ENCODE assay signal across 8 cellular contexts in genomic region chr19:41310031-41310831, GRCh38. TPM values are rescaled to one million over a fixed set of nuclear protein-coding genes. Genes with fewer than 3 reads are reported as not detected.
DNase-seq lines count a peak whose midpoint lies in the region; ATAC-seq, FAIRE-seq and TF ChIP-seq lines count a peak whose summit lies in the region.

TSS of gene CCDC97 (plus strand) at chr19:41310172. CDS start at chr19:41310311, 139 bp downstream.

- no peaks in the 10 kb centered on the region for H3K9me3 ChIP-seq in A549

- peak; percentile 95 for FAIRE-seq in A549 (lab: Jason Lieb, UNC)

- H3K4me1 ChIP-seq in A549: peaks cover 24% of the 10 kb centered on the region

- TF ChIP-seq CTCF in A549 (IDR thresholded peaks at IDR 0.05) (no peak), cardiac fibroblast (IDR thresholded peaks at IDR 0.05; ENCODE audit: low read depth, low read length) (no peak)

- TF ChIP-seq EP300 in A549 (IDR thresholded peaks at IDR 0.05): peak in 1 of 2 experiments; percentile 58; a peak in 1 of 5 replicates

- peak within 1 kb of the TSS; percentile 91 to 92 for H3K27ac ChIP-seq in A549

- DNase-seq in A549 (ENCODE audit: low read depth in 1 of 2, low spot score in 1 of 2) (peak; percentile 94 to 99), NCI-H2227 treated with DMSO at 0.1 percent for 48 hours (lab: John Stamatoyannopoulos, UW) (peak; percentile 99), cardiac fibroblast (ENCODE audit: low read depth in 2 of 2) (peak; percentile 92), iris pigment epithelial cell (ENCODE audit: low read depth) (peak; percentile 83)
- peak; percentile 71 to 76 (median 74) for DNase-seq in activated CD4-positive, CD25-positive, alpha-beta regulatory T cell (lab: John Stamatoyannopoulos, UW)
- DNase-seq in stimulated activated CD4-positive, alpha-beta T cell treated with anti-CD3 and anti-CD28 coated beads, Interleukin-12 subunit alpha, Interleukin-12 subunit beta, amount 100 ng/mL, for 48 hours (ENCODE audit: low read depth in 2 of 3, low spot score in 1 of 3): peak; percentile 79 to 85 (median 85)

- POLR2A ChIA-PET in A549 (lab: Yijun Ruan, JAX): interaction anchor here (0.6 to 1.8 kb wide), 12 partner anchors 9 to 1074 kb away, joined by 3 to 11 read pairs (median 5); partner anchors contain the start of genes AXL, HNRNPUL1 and TGFB1

- peak; percentile 19 to 50 for TF ChIP-seq RAD21 in A549 (conservative IDR thresholded peaks at IDR 0.05 in 1 of 2, IDR thresholded peaks at IDR 0.05 in 1 of 2)

- no peak; the same call in none of the 2 replicates for TF ChIP-seq POLR2A in A549 (IDR thresholded peaks at IDR 0.05; ENCODE audit: low read length)

- peak within 1 kb of the TSS; percentile 89 for H3K4me2 ChIP-seq in A549

- CTCF ChIA-PET in A549 (lab: Yijun Ruan, JAX): interaction anchor here (1.0 to 19.5 kb wide), 14 partner anchors 10 to 260 kb away, joined by 3 to 598 read pairs (median 14); partner anchors contain the start of genes AXL, B9D2 and TGFB1

- H3K4me3 ChIP-seq in A549 (peak within 1 kb of the TSS; percentile 57), cardiac fibroblast (replicated peaks in 1 of 2; ENCODE audit: low read depth in 2 of 2, low read length in 2 of 2) (peak within 1 kb of the TSS; percentile 63 to 80)

- under 1% methylated on average over 47 of the region's 47 CpGs for WGBS in A549 (ENCODE audit: missing lambda C conversion rate)

- ATAC-seq in A549 (peak; percentile 60 to 78), GM18858 (IDR thresholded peaks at IDR 0.05; ENCODE audit: unreplicated experiment) (peak; percentile 59), HG03135 (IDR thresholded peaks at IDR 0.05; ENCODE audit: unreplicated experiment) (peak; percentile 55)

TF ChIP-seq in A549, 52 proteins besides CTCF, POLR2A, EP300 and RAD21 (continues in another document):
- no peak for TF ChIP-seq CBX2 (IDR thresholded peaks at IDR 0.05; ENCODE audit: borderline replicate concordance, low read depth)
- TF ChIP-seq MAZ (IDR thresholded peaks at IDR 0.05; ENCODE audit: borderline replicate concordance, low read depth, low read length): peak; percentile 89; the same call in 1 of the 2 replicates
- TF ChIP-seq CHD4 (IDR thresholded peaks at IDR 0.05; ENCODE audit: borderline replicate concordance): no peak
- peak; percentile 53; the same call in 2 of the 3 replicates for TF ChIP-seq SMC3 (IDR thresholded peaks at IDR 0.05)
- 0 out of 2 replicates have a peak, but pooled peaks have one; percentile 19 for TF ChIP-seq JUNB (IDR thresholded peaks at IDR 0.05)
- TF ChIP-seq CEBPB (IDR thresholded peaks at IDR 0.05): peak in 1 of 2 experiments; percentile 53; a peak in 3 of 4 replicates
- TF ChIP-seq RCOR1 (IDR thresholded peaks at IDR 0.05; ENCODE audit: low read depth, low read length): no peak
- peak; percentile 80 for TF ChIP-seq PBX3 (IDR thresholded peaks at IDR 0.05)
- peak; percentile 87 for TF ChIP-seq EHF (CRISPR knock-in tag; IDR thresholded peaks at IDR 0.05)
- no peak for TF ChIP-seq EHMT2 (IDR thresholded peaks at IDR 0.05; ENCODE audit: low read depth)
- TF ChIP-seq HEYL (CRISPR knock-in tag; IDR thresholded peaks at IDR 0.05): no peak
- no peak for TF ChIP-seq ZSCAN20 (CRISPR knock-in tag; IDR thresholded peaks at IDR 0.05)
- TF ChIP-seq ATOH8 (CRISPR knock-in tag; IDR thresholded peaks at IDR 0.05; ENCODE audit: low read depth): peak; percentile 77; the same call in 1 of the 2 replicates
- TF ChIP-seq FOSL2 (IDR thresholded peaks at IDR 0.05): no peak
- TF ChIP-seq FOSL2 (CRISPR knock-in tag; IDR thresholded peaks at IDR 0.05): peak; percentile 39
- peak; percentile 66 for TF ChIP-seq HOXA7 (CRISPR knock-in tag; IDR thresholded peaks at IDR 0.05)
- TF ChIP-seq ELK1 (IDR thresholded peaks at IDR 0.05; ENCODE audit: low read depth, low read length): no peak
- peak; percentile 97 for TF ChIP-seq MAX (IDR thresholded peaks at IDR 0.05)
- no peak for TF ChIP-seq NFE2L2 (conservative IDR thresholded peaks at IDR 0.05; ENCODE audit: low read length)
- TF ChIP-seq KDM5A (IDR thresholded peaks at IDR 0.05): peak; percentile 75
- no peak for TF ChIP-seq SREBF2 (IDR thresholded peaks at IDR 0.05)
- no peak for TF ChIP-seq CBX8 (IDR thresholded peaks at IDR 0.05)
- peak; percentile 15; the same call in 1 of the 2 replicates for TF ChIP-seq REST (IDR thresholded peaks at IDR 0.05)
- no peak for TF ChIP-seq KDM1A (IDR thresholded peaks at IDR 0.05; ENCODE audit: low read depth)
- TF ChIP-seq ZC3H11A (IDR thresholded peaks at IDR 0.05): peak; percentile 40; the same call in 1 of the 2 replicates
- TF ChIP-seq HOXB13 (CRISPR knock-in tag; IDR thresholded peaks at IDR 0.05; ENCODE audit: low read depth): no peak
- no peak; the same call in 1 of the 2 replicates for TF ChIP-seq FOXS1 (CRISPR knock-in tag; IDR thresholded peaks at IDR 0.05)
- TF ChIP-seq GATA3 (IDR thresholded peaks at IDR 0.05; ENCODE audit: borderline replicate concordance): peak; percentile 54
- TF ChIP-seq ESRRA (IDR thresholded peaks at IDR 0.05; ENCODE audit: borderline replicate concordance, low read length): no peak
- TF ChIP-seq ZNF302 (CRISPR knock-in tag; IDR thresholded peaks at IDR 0.05): no peak
- no peak for TF ChIP-seq MAFK (IDR thresholded peaks at IDR 0.05; ENCODE audit: partially characterized antibody)
- peak; percentile 87; the same call in 1 of the 2 replicates for TF ChIP-seq TP53 (CRISPR knock-in tag; IDR thresholded peaks at IDR 0.05)
- no peak for TF ChIP-seq NPAS2 (CRISPR knock-in tag; IDR thresholded peaks at IDR 0.05; ENCODE audit: borderline replicate concordance)
- no peak; the same call in 1 of the 2 replicates for TF ChIP-seq HDAC2 (IDR thresholded peaks at IDR 0.05)
- peak; percentile 80 for TF ChIP-seq FOSB (CRISPR knock-in tag; IDR thresholded peaks at IDR 0.05)

RNA-seq across cellular contexts. Expression of gene CCDC97, which starts in this region (rescaled TPM):
- 18.7 and 21.4 TPM in 2 replicates for polyA plus RNA-seq in A549 (2011; rRNA removed)
- 18.9 and 24.5 TPM in 2 replicates for polyA plus RNA-seq in A549 (2012; cell fraction: cytosol; rRNA removed)
- polyA plus RNA-seq in A549 (2012; cell fraction: nucleus; rRNA removed): 27.6 and 37.7 TPM in 2 replicates
- 26.8 to 29.2 TPM (median 27.6 TPM) in 3 replicates for polyA plus RNA-seq in A549 (2017; fragmentation: RNase III; extraction: RNeasy Plus Mini Kit Qiagen cat#74134 plus additional on column Dnase treatment)
- polyA minus RNA-seq in A549 (2011; rRNA and poly(A)+ RNA removed): 26.4 and 31.9 TPM in 2 replicates

Comparison
In these comparisons a context has a peak if more than half of its experiments do, and no peak if none do; other contexts are left out.
1. Peak in every context shown above with its lines: DNase-seq, ATAC-seq, H3K4me3 ChIP-seq and H3K27ac ChIP-seq.